ENCODE assay signal across 10 cellular contexts in the genomic region with DNA sequence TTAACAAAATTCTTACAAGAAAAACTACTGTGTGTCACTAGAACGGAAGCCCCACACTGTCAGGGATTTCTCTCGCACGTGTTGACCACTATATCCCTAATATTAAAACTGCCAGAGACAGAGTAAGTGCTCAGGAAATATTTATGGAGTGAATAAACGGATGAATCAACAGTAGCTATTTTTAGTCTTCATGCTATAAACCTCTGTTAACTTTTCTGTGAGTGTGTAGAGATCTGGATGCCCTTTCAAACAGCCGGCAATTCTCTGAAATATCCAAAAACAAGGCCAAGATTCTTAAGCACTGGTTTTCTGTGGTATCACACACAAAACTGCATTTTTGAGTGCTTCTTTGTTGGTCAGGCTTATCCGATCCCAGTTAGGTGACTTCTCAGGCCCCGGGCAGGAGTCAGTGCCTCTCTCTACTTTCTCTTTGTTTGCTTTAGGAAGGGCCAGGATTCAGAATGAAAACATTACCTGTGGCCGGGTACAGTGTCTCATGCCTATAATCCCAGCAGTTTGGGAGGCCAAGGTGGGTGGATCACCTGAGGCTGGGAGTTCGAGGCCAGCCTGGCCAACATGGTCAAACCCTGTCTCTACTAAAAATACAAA. TPM values are rescaled to one million over a fixed set of nuclear protein-coding genes. Genes with fewer than 3 reads are reported as not detected.
DNase-seq lines count a peak whose midpoint lies in the region; ATAC-seq and TF ChIP-seq lines count a peak whose summit lies in the region.
"Had no signal": no experiment of that assay in that cellular context is flagged by ENCODE, and none has a peak within 500 bp of the region (broad histone marks: within the 10 kb centered on the region; RNA-seq: fewer than 3 reads in every experiment).

No MANE protein-coding gene starts in this region.

- ATAC-seq in WTC11 (no peak), GM21619 (IDR thresholded peaks at IDR 0.05; ENCODE audit: unreplicated experiment) (no peak), GM19023 (IDR thresholded peaks at IDR 0.05; ENCODE audit: unreplicated experiment) (no peak)

- H3K9me3 ChIP-seq in skeletal muscle satellite cell (replicated peaks; ENCODE audit: low read length) = no peaks in the 10 kb centered on the region

- DNase-seq in GM04503 (ENCODE audit: low read depth) = peak; percentile 90
- DNase-seq in WTC11 (ENCODE audit: low spot score) = no peak
- peak; percentile 70 for DNase-seq in foreskin melanocyte
- no peak for DNase-seq in retina
- no peak for DNase-seq in NCI-H82 treated with DMSO at 0.1 percent for 48 hours (lab: John Stamatoyannopoulos, UW; ENCODE audit: unreplicated experiment)
- DNase-seq: NCI-H2081; stimulated activated CD4-positive, alpha-beta T cell treated with anti-CD3 and anti-CD28 coated beads, Interleukin-4, amount 100 ng/mL, for 1 hour had no signal

- H3K4me3 ChIP-seq in skeletal muscle satellite cell (ENCODE audit: low read length) = peak overlapping the region; percentile 21

- no peaks in the 10 kb centered on the region for H3K36me3 ChIP-seq in skeletal muscle satellite cell (ENCODE audit: insufficient read depth, low read length)

- H3K4me2 ChIP-seq in skeletal muscle satellite cell (ENCODE audit: low read length) = peak overlapping the region; percentile 59

- no peaks in the 10 kb centered on the region for H3K27me3 ChIP-seq in skeletal muscle satellite cell (ENCODE audit: control insufficient read depth, insufficient read depth, low read length)

- H3K4me1 Mint-ChIP-seq in WTC11 = 0 out of 2 replicates have a peak, but pooled peaks cover 3% of the 10 kb centered on the region

- H3K9me3 Mint-ChIP-seq in WTC11 = no peaks in the 10 kb centered on the region

- no peaks in the 10 kb centered on the region for H3K27me3 Mint-ChIP-seq in WTC11 (ENCODE audit: low read depth)

- POLR2A ChIA-PET in WTC11 (lab: Charles Lee) = no interaction called here

- 0 out of 2 replicates have a peak overlapping the region, but pooled peaks have one; percentile 40 for H3K27ac Mint-ChIP-seq in WTC11

- H3K4me1 ChIP-seq in skeletal muscle satellite cell (ENCODE audit: control insufficient read depth, insufficient read depth, low read length) = peaks cover 38% of the 10 kb centered on the region

- H3K36me3 Mint-ChIP-seq in WTC11 = no peaks in the 10 kb centered on the region

- peak overlapping the region; percentile 71 for H3K9ac ChIP-seq in skeletal muscle satellite cell (ENCODE audit: low read depth, low read length)

- TF ChIP-seq CTCF in WTC11 (IDR thresholded peaks at IDR 0.05) = no peak

- CTCF ChIA-PET in WTC11 (lab: Charles Lee) = interaction anchor here (0.6 kb wide), 1 partner anchor 278 kb away, joined by 3 read pairs; no protein-coding TSS in a partner anchor

- no peak overlapping the region for H3K4me3 Mint-ChIP-seq in WTC11

TF ChIP-seq in WTC11, 78 proteins besides CTCF, POLR2A, EP300 and RAD21:
- TF ChIP-seq, protein P1, sequence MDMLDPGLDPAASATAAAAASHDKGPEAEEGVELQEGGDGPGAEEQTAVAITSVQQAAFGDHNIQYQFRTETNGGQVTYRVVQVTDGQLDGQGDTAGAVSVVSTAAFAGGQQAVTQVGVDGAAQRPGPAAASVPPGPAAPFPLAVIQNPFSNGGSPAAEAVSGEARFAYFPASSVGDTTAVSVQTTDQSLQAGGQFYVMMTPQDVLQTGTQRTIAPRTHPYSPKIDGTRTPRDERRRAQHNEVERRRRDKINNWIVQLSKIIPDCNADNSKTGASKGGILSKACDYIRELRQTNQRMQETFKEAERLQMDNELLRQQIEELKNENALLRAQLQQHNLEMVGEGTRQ (CRISPR knock-in tag; IDR thresholded peaks at IDR 0.05) = no peak
- TF ChIP-seq PRRX2 (CRISPR knock-in tag; IDR thresholded peaks at IDR 0.05) = no peak
- TF ChIP-seq, protein P2, sequence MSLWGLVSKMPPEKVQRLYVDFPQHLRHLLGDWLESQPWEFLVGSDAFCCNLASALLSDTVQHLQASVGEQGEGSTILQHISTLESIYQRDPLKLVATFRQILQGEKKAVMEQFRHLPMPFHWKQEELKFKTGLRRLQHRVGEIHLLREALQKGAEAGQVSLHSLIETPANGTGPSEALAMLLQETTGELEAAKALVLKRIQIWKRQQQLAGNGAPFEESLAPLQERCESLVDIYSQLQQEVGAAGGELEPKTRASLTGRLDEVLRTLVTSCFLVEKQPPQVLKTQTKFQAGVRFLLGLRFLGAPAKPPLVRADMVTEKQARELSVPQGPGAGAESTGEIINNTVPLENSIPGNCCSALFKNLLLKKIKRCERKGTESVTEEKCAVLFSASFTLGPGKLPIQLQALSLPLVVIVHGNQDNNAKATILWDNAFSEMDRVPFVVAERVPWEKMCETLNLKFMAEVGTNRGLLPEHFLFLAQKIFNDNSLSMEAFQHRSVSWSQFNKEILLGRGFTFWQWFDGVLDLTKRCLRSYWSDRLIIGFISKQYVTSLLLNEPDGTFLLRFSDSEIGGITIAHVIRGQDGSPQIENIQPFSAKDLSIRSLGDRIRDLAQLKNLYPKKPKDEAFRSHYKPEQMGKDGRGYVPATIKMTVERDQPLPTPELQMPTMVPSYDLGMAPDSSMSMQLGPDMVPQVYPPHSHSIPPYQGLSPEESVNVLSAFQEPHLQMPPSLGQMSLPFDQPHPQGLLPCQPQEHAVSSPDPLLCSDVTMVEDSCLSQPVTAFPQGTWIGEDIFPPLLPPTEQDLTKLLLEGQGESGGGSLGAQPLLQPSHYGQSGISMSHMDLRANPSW (CRISPR knock-in tag; conservative IDR thresholded peaks at IDR 0.05; ENCODE audit: low read depth) = no peak
- TF ChIP-seq, protein P3, sequence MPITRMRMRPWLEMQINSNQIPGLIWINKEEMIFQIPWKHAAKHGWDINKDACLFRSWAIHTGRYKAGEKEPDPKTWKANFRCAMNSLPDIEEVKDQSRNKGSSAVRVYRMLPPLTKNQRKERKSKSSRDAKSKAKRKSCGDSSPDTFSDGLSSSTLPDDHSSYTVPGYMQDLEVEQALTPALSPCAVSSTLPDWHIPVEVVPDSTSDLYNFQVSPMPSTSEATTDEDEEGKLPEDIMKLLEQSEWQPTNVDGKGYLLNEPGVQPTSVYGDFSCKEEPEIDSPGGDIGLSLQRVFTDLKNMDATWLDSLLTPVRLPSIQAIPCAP (CRISPR knock-in tag; IDR thresholded peaks at IDR 0.05) = no peak
- no peak for TF ChIP-seq GRHL2 (CRISPR knock-in tag; IDR thresholded peaks at IDR 0.05; ENCODE audit: insufficient replicate concordance, severe bottlenecking)
- TF ChIP-seq NR2C2 (CRISPR knock-in tag; IDR thresholded peaks at IDR 0.05) = no peak
- no peak for TF ChIP-seq ZNF138 (CRISPR knock-in tag; conservative IDR thresholded peaks at IDR 0.05)
- no peak for TF ChIP-seq MXD4 (CRISPR knock-in tag; IDR thresholded peaks at IDR 0.05; ENCODE audit: borderline replicate concordance)
- no peak for TF ChIP-seq TCF7 (CRISPR knock-in tag; IDR thresholded peaks at IDR 0.05; ENCODE audit: low read depth)
- TF ChIP-seq RORB (CRISPR knock-in tag; IDR thresholded peaks at IDR 0.05) = no peak
- no peak for TF ChIP-seq NFE2L1 (CRISPR knock-in tag; IDR thresholded peaks at IDR 0.05)
- TF ChIP-seq, protein P4, sequence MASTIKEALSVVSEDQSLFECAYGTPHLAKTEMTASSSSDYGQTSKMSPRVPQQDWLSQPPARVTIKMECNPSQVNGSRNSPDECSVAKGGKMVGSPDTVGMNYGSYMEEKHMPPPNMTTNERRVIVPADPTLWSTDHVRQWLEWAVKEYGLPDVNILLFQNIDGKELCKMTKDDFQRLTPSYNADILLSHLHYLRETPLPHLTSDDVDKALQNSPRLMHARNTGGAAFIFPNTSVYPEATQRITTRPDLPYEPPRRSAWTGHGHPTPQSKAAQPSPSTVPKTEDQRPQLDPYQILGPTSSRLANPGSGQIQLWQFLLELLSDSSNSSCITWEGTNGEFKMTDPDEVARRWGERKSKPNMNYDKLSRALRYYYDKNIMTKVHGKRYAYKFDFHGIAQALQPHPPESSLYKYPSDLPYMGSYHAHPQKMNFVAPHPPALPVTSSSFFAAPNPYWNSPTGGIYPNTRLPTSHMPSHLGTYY (CRISPR knock-in tag; IDR thresholded peaks at IDR 0.05) = no peak
- TF ChIP-seq ELF4 (CRISPR knock-in tag; IDR thresholded peaks at IDR 0.05; ENCODE audit: low read depth) = no peak
- no peak for TF ChIP-seq MYBL2 (CRISPR knock-in tag; IDR thresholded peaks at IDR 0.05)

RNA-seq across cellular contexts. Expression of a gene that starts 15.7 kb away (rescaled TPM):
- 5.0 to 5.4 TPM (median 5.0 TPM) in 3 replicates for total RNA-seq in WTC11 (2021)
- total RNA-seq in skeletal muscle satellite cell (2012; rRNA removed) = 9.0 and 9.9 TPM in 2 replicates

RNA-seq across cellular contexts. Expression of a gene that starts 49.9 kb away (rescaled TPM):
- total RNA-seq in WTC11 (2021) = 156 to 204 TPM (median 203 TPM) in 3 replicates
- total RNA-seq in skeletal muscle satellite cell (2012; rRNA removed) = not detected in 2 replicates

Comparison
In these comparisons a context has a peak if more than half of its experiments do, and no peak if none do; other contexts are left out.
1. DNase-seq: peak in GM04503 (single experiment) and foreskin melanocyte (single experiment); none in WTC11 (single experiment), retina (single experiment) and NCI-H82 treated with DMSO at 0.1 percent for 48 hours (single experiment).